ENCODE assay signal across 21 cellular contexts in genomic region chr2:175126661-175127060, GRCh38. TPM values are rescaled to one million over a fixed set of nuclear protein-coding genes. Genes with fewer than 3 reads are reported as not detected.
DNase-seq lines count a peak whose midpoint lies in the region; ATAC-seq, FAIRE-seq and TF ChIP-seq lines count a peak whose summit lies in the region.
"Had no signal": no experiment of that assay in that cellular context is flagged by ENCODE, and none has a peak within 500 bp of the region (broad histone marks: within the 10 kb centered on the region; RNA-seq: fewer than 3 reads in every experiment).

No MANE protein-coding gene starts in this region.

- H3K4me3 ChIP-seq in heart left ventricle: no peak overlapping the region
- no peak overlapping the region for H3K4me3 ChIP-seq in bronchial epithelial cell (ENCODE audit: low read depth, low read length)
- H3K4me3 ChIP-seq in fibroblast of pulmonary artery (replicated peaks; ENCODE audit: low read depth, low read length): no peak overlapping the region
- H3K4me3 ChIP-seq in upper lobe of right lung: no peak overlapping the region
- no peak overlapping the region for H3K4me3 ChIP-seq in A673 (ENCODE audit: low read depth, low read length, poor library complexity, severe bottlenecking)
- H3K4me3 ChIP-seq: A549, MG63 had no signal

- H3K27me3 ChIP-seq in heart left ventricle (no peaks in the 10 kb centered on the region), bronchial epithelial cell (ENCODE audit: control insufficient read depth, insufficient read depth, low read length) (no peaks in the 10 kb centered on the region), upper lobe of right lung (no peaks in the 10 kb centered on the region), A673 (replicated peaks; ENCODE audit: insufficient read depth, low read depth, low read length, poor library complexity) (no peaks in the 10 kb centered on the region)
- H3K27me3 ChIP-seq: MG63 had no signal

- intact Hi-C loops in Right ventricle myocardium superior (cut with DNase I): no loop called here
- intact Hi-C loops in heart left ventricle (cut with DNase I): no loop called here
- intact Hi-C loops in upper lobe of right lung (cut with DNase I): no loop called here
- intact Hi-C loops in A673 (cut with micrococcal nuclease; ENCODE audit: unreplicated experiment): no loop called here

- CTCF ChIA-PET in A673 (lab: Charles Lee): no interaction called here

- no peaks in the 10 kb centered on the region for H3K9me3 ChIP-seq in heart left ventricle
- no peaks in the 10 kb centered on the region for H3K9me3 ChIP-seq in upper lobe of right lung
- H3K9me3 ChIP-seq in A673 (ENCODE audit: low read depth, low read length, poor library complexity, severe bottlenecking): no peaks in the 10 kb centered on the region
- H3K9me3 ChIP-seq: A549, MG63 had no signal

- DNase-seq in Right ventricle myocardium superior: no peak
- no peak for DNase-seq in heart left ventricle
- DNase-seq in bronchial epithelial cell (ENCODE audit: low read depth): peak; percentile 85
- DNase-seq in fibroblast of pulmonary artery (ENCODE audit: low read depth): peak; percentile 18
- DNase-seq in upper lobe of right lung: no peak
- no peak for DNase-seq in A673 (ENCODE audit: low spot score)
- DNase-seq in activated gamma-delta T cell treated with Interleukin-2 at 50 U/mL for 16 hours: no peak
- DNase-seq: GF-D8, HFFc6, MG63, NCI-H1092, NCI-H146, NCI-H2081, NCI-H510A treated with DMSO at 0.1 percent for 48 hours, NCI-H82, PC-3 had no signal

- peaks cover 0 to 45% (median 33%) of the 10 kb centered on the region in 9 donors for H3K36me3 ChIP-seq in heart left ventricle
- H3K36me3 ChIP-seq in bronchial epithelial cell (ENCODE audit: control insufficient read depth, insufficient read depth, low read length): no peaks in the 10 kb centered on the region
- peaks cover 27% of the 10 kb centered on the region for H3K36me3 ChIP-seq in upper lobe of right lung
- peaks cover 33% of the 10 kb centered on the region for H3K36me3 ChIP-seq in A673 (ENCODE audit: insufficient read depth, low read length, poor library complexity, severe bottlenecking)

- no peak for FAIRE-seq in bronchial epithelial cell (lab: Jason Lieb, UNC)
- FAIRE-seq: A549, GM12891, GM18507, H54 had no signal

- TF ChIP-seq CTCF in heart left ventricle (IDR thresholded peaks at IDR 0.05) (no peak), bronchial epithelial cell (IDR thresholded peaks at IDR 0.05; ENCODE audit: insufficient read depth, low read length, severe bottlenecking) (no peak), fibroblast of pulmonary artery (IDR thresholded peaks at IDR 0.05; ENCODE audit: low read length, missing control alignments) (no peak), upper lobe of right lung (IDR thresholded peaks at IDR 0.05) (no peak), A673 (conservative IDR thresholded peaks at IDR 0.05; ENCODE audit: low read depth, low read length) (no peak)

- H3K4me1 ChIP-seq in heart left ventricle (peaks cover 0 to 11% (median 1%) of the 10 kb centered on the region in 12 donors), upper lobe of right lung (no peaks in the 10 kb centered on the region), A673 (ENCODE audit: insufficient read depth, low read length, poor library complexity, severe bottlenecking) (no peaks in the 10 kb centered on the region)
- H3K4me1 ChIP-seq: A549 had no signal

- BruUV-seq in A673 (replicated peaks; lab: Mats Ljungman, UMichigan): no TSS peak

- no peak for TF ChIP-seq POLR2A in heart left ventricle (IDR thresholded peaks at IDR 0.05)

- WGBS in heart left ventricle, 4 donors: 85 to 96% (median 90%) methylated on average over 1 of the region's 1 CpG

- H3K27ac ChIP-seq in heart left ventricle: no peak overlapping the region
- peak overlapping the region; percentile 3 for H3K27ac ChIP-seq in upper lobe of right lung
- no peak overlapping the region for H3K27ac ChIP-seq in A673 (ENCODE audit: low read depth, low read length, poor library complexity, severe bottlenecking)
- H3K27ac ChIP-seq: A549 had no signal

- POLR2A ChIA-PET in A673 (lab: Charles Lee; ENCODE audit: low non-redundant PET): no interaction called here

- peak; percentile 51 for ATAC-seq in Right ventricle myocardium superior (ENCODE audit: poor library complexity)
- ATAC-seq in heart left ventricle: no peak
- ATAC-seq in upper lobe of right lung: no peak
- ATAC-seq in HG02623 (IDR thresholded peaks at IDR 0.05; ENCODE audit: unreplicated experiment): no peak
- ATAC-seq: A549, PC-3 had no signal

RNA-seq across cellular contexts. Expression of gene ATF2, which starts 41.3 kb away (rescaled TPM):
- 21.8 TPM for total RNA-seq in Right ventricle myocardium superior
- total RNA-seq in heart left ventricle: 10 to 100 TPM; 17.1 to 41.5 (median 28.5) TPM
- 10 to 100 TPM; 11.2 to 14.4 TPM for polyA plus RNA-seq in heart left ventricle
- total RNA-seq in bronchial epithelial cell: 26.1 and 32.1 TPM in 2 replicates
- 51.2 TPM for total RNA-seq in upper lobe of right lung
- total RNA-seq in A673 (2021): 50.3 and 52.2 TPM in 2 replicates

RNA-seq across cellular contexts. Expression of gene ATP5MC3, which starts 54.8 kb away (rescaled TPM):
- 1,284 TPM for total RNA-seq in Right ventricle myocardium superior
- 1,000 to 10,000 TPM in 4 of 9 donors, 100 to 1,000 TPM in 5; 474 to 1,123 (median 986) TPM for total RNA-seq in heart left ventricle
- 1,000 to 10,000 TPM; 1,066 to 1,093 TPM for polyA plus RNA-seq in heart left ventricle
- total RNA-seq in bronchial epithelial cell: 76.1 and 80.3 TPM in 2 replicates
- 113 TPM for total RNA-seq in upper lobe of right lung
- total RNA-seq in A673 (2021): 385 and 389 TPM in 2 replicates

Comparison
In these comparisons a context has a peak if more than half of its experiments do, and no peak if none do; other contexts are left out.
1. DNase-seq: peak in bronchial epithelial cell (single experiment) and fibroblast of pulmonary artery (single experiment); none in Right ventricle myocardium superior (single experiment), heart left ventricle (0 of 5), upper lobe of right lung (single experiment), A673 (single experiment) and activated gamma-delta T cell treated with Interleukin-2 at 50 U/mL for 16 hours (single experiment).